20 cellular contexts compared by ENCODE assay signal in genomic region chr10:60187691-60188090, GRCh38.
"Had no signal": no experiment of that assay in that cellular context is flagged by ENCODE, and none has a peak within 500 bp of the region (broad histone marks: within the 10 kb centered on the region; RNA-seq: fewer than 3 reads in every experiment).

No MANE protein-coding gene starts in this region.

- H3K27me3 Mint-ChIP-seq: activated CD4-positive, alpha-beta T cell treated with anti-CD3 and anti-CD28 coated beads, Interleukin-2, amount 10 ng/mL, durations not matched to agents 7 days and 5 days; progenitor cell of endocrine pancreas had no signal

- H3K4me1 Mint-ChIP-seq: immature natural killer cell; naive thymus-derived CD8-positive, alpha-beta T cell; neural progenitor cell had no signal

- H3K79me2 ChIP-seq: hepatocyte had no signal

- H3K4me2 ChIP-seq: hepatocyte, neural progenitor cell had no signal

- H3K27ac Mint-ChIP-seq: activated CD4-positive, alpha-beta T cell treated with anti-CD3 and anti-CD28 coated beads, Interleukin-2, amount 10 ng/mL, durations not matched to agents 7 days and 5 days; activated CD8-positive, alpha-beta T cell treated with anti-CD3 and anti-CD28 coated beads, Interleukin-2, amount 10 ng/mL, durations not matched to agents 7 days and 5 days; immature natural killer cell; neural progenitor cell; progenitor cell of endocrine pancreas; T-helper 1 cell treated with Interleukin-12 subunit alpha and Interleukin-12 subunit beta and Interleukin-4 antibody, amounts not matched to agents 30 μg/mL and 1 μg/mL, for 36 hours had no signal

- DNase-seq: activated CD4-positive, alpha-beta T cell treated with anti-CD3 and anti-CD28 coated beads, Interleukin-2, amount 10 ng/mL, durations not matched to agents 7 days and 5 days; activated CD8-positive, alpha-beta T cell treated with anti-CD3 and anti-CD28 coated beads, Interleukin-2, amount 10 ng/mL, durations not matched to agents 7 days and 5 days; activated T-cell treated with anti-CD3 and anti-CD28 coated beads, Interleukin-2, amount 50 U/mL, for 1 hour; aorta; brain microvascular endothelial cell; central memory CD4-positive, alpha-beta T cell; immature natural killer cell; naive thymus-derived CD8-positive, alpha-beta T cell; retina; stimulated activated CD4-positive, alpha-beta T cell treated with anti-CD3 and anti-CD28 coated beads, Interleukin-12 subunit alpha, Interleukin-12 subunit beta, amount 100 ng/mL, for 4 hours; stimulated activated CD4-positive, alpha-beta T cell treated with anti-CD3 and anti-CD28 coated beads, Interleukin-4, amount 100 ng/mL, for 4 hours; stimulated activated naive CD8-positive, alpha-beta T cell treated with anti-CD3 and anti-CD28 coated beads, Interleukin-15, Interleukin-2, amounts not matched to agents 100 U/mL and 50 U/mL, for 24 hours; upper lobe of right lung had no signal

- H3K4me3 Mint-ChIP-seq: activated CD4-positive, alpha-beta T cell treated with anti-CD3 and anti-CD28 coated beads, Interleukin-2, amount 10 ng/mL, durations not matched to agents 7 days and 5 days; activated CD8-positive, alpha-beta T cell treated with anti-CD3 and anti-CD28 coated beads, Interleukin-2, amount 10 ng/mL, durations not matched to agents 7 days and 5 days; immature natural killer cell; naive thymus-derived CD8-positive, alpha-beta T cell; neural progenitor cell; T-helper 1 cell treated with Interleukin-12 subunit alpha and Interleukin-12 subunit beta and Interleukin-4 antibody, amounts not matched to agents 30 μg/mL and 1 μg/mL, for 36 hours had no signal

- H3K27ac ChIP-seq: brain microvascular endothelial cell, epithelial cell of prostate, hepatocyte, neural progenitor cell, upper lobe of right lung had no signal

- H3K4me3 ChIP-seq: hepatocyte, lung, neural progenitor cell, upper lobe of right lung had no signal

- H3K27me3 ChIP-seq: brain microvascular endothelial cell, hepatocyte, neural progenitor cell, upper lobe of right lung had no signal

- H3K9me3 Mint-ChIP-seq: activated naive CD4-positive, alpha-beta T cell treated with anti-CD3 and anti-CD28 coated beads, Interleukin-2, amount 50 U/mL, for 72 hours; immature natural killer cell had no signal

- H3K4me1 ChIP-seq: neural progenitor cell, upper lobe of right lung had no signal

- H3K36me3 ChIP-seq: brain microvascular endothelial cell, neural progenitor cell had no signal

- H3K9me3 ChIP-seq: upper lobe of right lung had no signal

- H2AFZ ChIP-seq: hepatocyte, neural progenitor cell had no signal

- H3K9ac ChIP-seq: neural progenitor cell had no signal

- H3K36me3 Mint-ChIP-seq: neural progenitor cell had no signal
